In genomic region chr6:166707045-166707444, GRCh38 we compare ENCODE assay signal across 9 cellular contexts.
A peak's percentile ranks its signal among the peaks of the same experiment; 100 is the strongest.
DNase-seq lines count a peak whose midpoint lies in the region; ATAC-seq and TF ChIP-seq lines count a peak whose summit lies in the region.
"Had no signal": no experiment of that assay in that cellular context is flagged by ENCODE, and none has a peak within 500 bp of the region (broad histone marks: within the 10 kb centered on the region; RNA-seq: fewer than 3 reads in every experiment).

No MANE protein-coding gene starts in this region.

- H4K20me1 ChIP-seq in GM23338 (replicated peaks; ENCODE audit: insufficient read depth): no peaks in the 10 kb centered on the region

- no peak overlapping the region for H3K4me2 ChIP-seq in GM23338

- H3K27me3 Mint-ChIP-seq in GM23338 (ENCODE audit: insufficient read depth, low read depth, poor library complexity): peaks cover 7% of the 10 kb centered on the region
- H3K27me3 Mint-ChIP-seq in CD4-positive, alpha-beta T cell: peaks cover 8% of the 10 kb centered on the region

- no peaks in the 10 kb centered on the region; the same call in 1 of the 2 replicates for H3K36me3 ChIP-seq in GM23338 (ENCODE audit: insufficient read depth)
- no peaks in the 10 kb centered on the region for H3K36me3 ChIP-seq in effector memory CD4-positive, alpha-beta T cell (ENCODE audit: control insufficient read depth, insufficient read depth, low read length)
- H3K36me3 ChIP-seq: SJSA1 had no signal

- H3K9me2 ChIP-seq in GM23338 (ENCODE audit: insufficient read depth): no peaks in the 10 kb centered on the region

- H3K79me2 ChIP-seq in GM23338 (replicated peaks; ENCODE audit: insufficient read depth): no peaks in the 10 kb centered on the region

- no peak overlapping the region for H3K27ac ChIP-seq in GM23338 (ENCODE audit: low read depth)
- H3K27ac ChIP-seq in effector memory CD4-positive, alpha-beta T cell (ENCODE audit: insufficient read depth, low read length, poor library complexity, severe bottlenecking): no peak overlapping the region
- H3K27ac ChIP-seq in CD4-positive, alpha-beta T cell (ENCODE audit: low read depth, low read length): no peak overlapping the region
- H3K27ac ChIP-seq: SJSA1 had no signal

- no peak overlapping the region for H3K4me3 ChIP-seq in GM23338
- H3K4me3 ChIP-seq in fibroblast of pulmonary artery (replicated peaks; ENCODE audit: low read depth, low read length): no peak overlapping the region
- no peak overlapping the region for H3K4me3 ChIP-seq in effector memory CD4-positive, alpha-beta T cell (ENCODE audit: insufficient read depth, low read depth, low read length, poor library complexity, severe bottlenecking)
- H3K4me3 ChIP-seq: SJSA1 had no signal

- CTCF ChIA-PET in CD4-positive, alpha-beta T cell (lab: Charles Lee): no interaction called here

- peak; percentile 73 for DNase-seq in ELF-1 (ENCODE audit: low read depth, low spot score)
- DNase-seq in GM23338 (ENCODE audit: low spot score): peak; percentile 78
- DNase-seq in SHP77 (lab: John Stamatoyannopoulos, UW): peak; percentile 59 to 61
- peak; percentile 32 for DNase-seq in fibroblast of pulmonary artery (ENCODE audit: low read depth)
- no peak for DNase-seq in omental fat pad (ENCODE audit: low spot score)
- no peak for DNase-seq in effector memory CD4-positive, alpha-beta T cell
- DNase-seq in CD4-positive, alpha-beta T cell: no peak

- TF ChIP-seq CTCF in GM23338 (conservative IDR thresholded peaks at IDR 0.05; ENCODE audit: low read depth in 2 of 2) (peak; percentile 62 to 69), fibroblast of pulmonary artery (IDR thresholded peaks at IDR 0.05; ENCODE audit: low read length, missing control alignments) (peak; percentile 46), omental fat pad (IDR thresholded peaks at IDR 0.05) (no peak)
- TF ChIP-seq CTCF in CD4-positive, alpha-beta T cell (IDR thresholded peaks at IDR 0.05): no peak

- no peak overlapping the region for H3K27ac Mint-ChIP-seq in GM23338
- no peak overlapping the region for H3K27ac Mint-ChIP-seq in CD4-positive, alpha-beta T cell

- no peaks in the 10 kb centered on the region for H3K9me3 ChIP-seq in effector memory CD4-positive, alpha-beta T cell (ENCODE audit: control insufficient read depth, low read length)
- peaks cover 5% of the 10 kb centered on the region for H3K9me3 ChIP-seq in CD4-positive, alpha-beta T cell (ENCODE audit: control insufficient read depth, low read length)

- H3F3A ChIP-seq in GM23338 (replicated peaks; ENCODE audit: low read depth): no peaks in the 10 kb centered on the region

- peaks cover 32% of the 10 kb centered on the region for H3K4me1 Mint-ChIP-seq in GM23338
- H3K4me1 Mint-ChIP-seq in CD4-positive, alpha-beta T cell (ENCODE audit: low read depth): no peaks in the 10 kb centered on the region

- intact Hi-C loops in CD4-positive, alpha-beta T cell (cut with DNase I, micrococcal nuclease): no loop called here

- H3K36me3 Mint-ChIP-seq in GM23338 (ENCODE audit: low read depth): peaks cover 9% of the 10 kb centered on the region
- H3K36me3 Mint-ChIP-seq in CD4-positive, alpha-beta T cell (ENCODE audit: low read depth): no peaks in the 10 kb centered on the region

- peaks cover 8% of the 10 kb centered on the region for H3K9me3 Mint-ChIP-seq in GM23338
- peaks cover 6% of the 10 kb centered on the region for H3K9me3 Mint-ChIP-seq in CD4-positive, alpha-beta T cell

- 0 out of 2 replicates have a peak, but pooled peaks cover 9% of the 10 kb centered on the region for H3K27me3 ChIP-seq in GM23338 (ENCODE audit: insufficient read depth)
- no peaks in the 10 kb centered on the region for H3K27me3 ChIP-seq in effector memory CD4-positive, alpha-beta T cell (replicated peaks; ENCODE audit: control insufficient read depth, insufficient read depth, low read length, poor library complexity, severe bottlenecking)
- no peaks in the 10 kb centered on the region for H3K27me3 ChIP-seq in CD4-positive, alpha-beta T cell (ENCODE audit: control insufficient read depth, insufficient read depth, low read length)

- H3K4me1 ChIP-seq in GM23338 (ENCODE audit: insufficient read depth): peaks cover 14% of the 10 kb centered on the region
- no peaks in the 10 kb centered on the region for H3K4me1 ChIP-seq in effector memory CD4-positive, alpha-beta T cell (ENCODE audit: control insufficient read depth, insufficient read depth, low read length, poor library complexity, severe bottlenecking)

- ATAC-seq in GM23338 (peak; percentile 99), omental fat pad (ENCODE audit: low FRiP score) (peak; percentile 56), HG02938 (IDR thresholded peaks at IDR 0.05; ENCODE audit: unreplicated experiment) (no peak)
- no peak for ATAC-seq in CD4-positive, alpha-beta T cell (ENCODE audit: poor library complexity)

- H2AFZ ChIP-seq in GM23338: no peak overlapping the region

- H3K4me3 Mint-ChIP-seq in GM23338: no peak overlapping the region
- no peak overlapping the region for H3K4me3 Mint-ChIP-seq in CD4-positive, alpha-beta T cell

- POLR2A ChIA-PET in CD4-positive, alpha-beta T cell (lab: Charles Lee): no interaction called here

TF ChIP-seq in GM23338, 12 proteins besides CTCF, POLR2A, EP300 and RAD21 (continues in another document):
- no peak for TF ChIP-seq ZNF114 (CRISPR knock-in tag; IDR thresholded peaks at IDR 0.05)
- no peak for TF ChIP-seq EZH2phosphoT487 (IDR thresholded peaks at IDR 0.05; ENCODE audit: unreplicated experiment)
- no peak for TF ChIP-seq EZH2 (IDR thresholded peaks at IDR 0.05; ENCODE audit: low read depth, unreplicated experiment)
- TF ChIP-seq CREB1 (CRISPR knock-in tag; IDR thresholded peaks at IDR 0.05; ENCODE audit: low read depth): no peak
- no peak for TF ChIP-seq ETS1 (IDR thresholded peaks at IDR 0.05)
- no peak for TF ChIP-seq JUNB (IDR thresholded peaks at IDR 0.05; ENCODE audit: unreplicated experiment)
- TF ChIP-seq REST (IDR thresholded peaks at IDR 0.05; ENCODE audit: unreplicated experiment): no peak

Comparison
In these comparisons a context has a peak if more than half of its experiments do, and no peak if none do; other contexts are left out.
1. DNase-seq: peak in ELF-1 (single experiment), GM23338 (single experiment), SHP77 (2 of 2) and fibroblast of pulmonary artery (single experiment); none in omental fat pad (single experiment), effector memory CD4-positive, alpha-beta T cell (0 of 3) and CD4-positive, alpha-beta T cell (0 of 10).
2. ATAC-seq: peak in GM23338 (single experiment) and omental fat pad (single experiment); none in HG02938 (single experiment) and CD4-positive, alpha-beta T cell (single experiment).
3. CTCF ChIP-seq: peak in GM23338 (2 of 2) and fibroblast of pulmonary artery (single experiment); none in omental fat pad (0 of 3) and CD4-positive, alpha-beta T cell (single experiment).